ENCODE assay signal across 9 cellular contexts in genomic region chr3:50194903-50195500, GRCh38. TPM values are rescaled to one million over a fixed set of nuclear protein-coding genes. Genes with fewer than 3 reads are reported as not detected.
DNase-seq lines count a peak whose midpoint lies in the region; ATAC-seq, FAIRE-seq and TF ChIP-seq lines count a peak whose summit lies in the region.
"Had no signal": no experiment of that assay in that cellular context is flagged by ENCODE, and none has a peak within 500 bp of the region (broad histone marks: within the 10 kb centered on the region; RNA-seq: fewer than 3 reads in every experiment).

No MANE protein-coding gene starts in this region.

- peaks cover 9% of the 10 kb centered on the region for H3K4me1 ChIP-seq in psoas muscle

- peak overlapping the region; percentile 38 for H3K4me3 Mint-ChIP-seq in central memory CD8-positive, alpha-beta T cell
- H3K4me3 Mint-ChIP-seq: type B pancreatic cell had no signal

- H3K36me3 Mint-ChIP-seq in central memory CD8-positive, alpha-beta T cell (ENCODE audit: insufficient read depth) = peaks cover 4% of the 10 kb centered on the region
- H3K36me3 Mint-ChIP-seq: type B pancreatic cell had no signal

- intact Hi-C loops in psoas muscle (cut with DNase I) = loop anchor here (1.0 to 5.0 kb wide), 4 partner anchors 30 to 134 kb away; partner anchors contain the start of gene TUSC2 (in 1 of the 2)

- H3K27ac Mint-ChIP-seq in central memory CD8-positive, alpha-beta T cell (ENCODE audit: low read depth) = peak overlapping the region; percentile 68
- H3K27ac Mint-ChIP-seq: type B pancreatic cell had no signal

- H3K27me3 Mint-ChIP-seq in central memory CD8-positive, alpha-beta T cell = peaks cover 15% of the 10 kb centered on the region

- H3K9me3 Mint-ChIP-seq in central memory CD8-positive, alpha-beta T cell = no peaks in the 10 kb centered on the region
- H3K9me3 Mint-ChIP-seq: type B pancreatic cell had no signal

- no peak for FAIRE-seq in GM12892 (lab: Jason Lieb, UNC)

- peak overlapping the region; percentile 23 for H3K4me3 ChIP-seq in psoas muscle

- H3K27me3 ChIP-seq in psoas muscle (ENCODE audit: insufficient read depth in 3 of 3, low read length in 2 of 3) = peaks cover 0 to 18% (median 0%) of the 10 kb centered on the region in 3 donors

- TF ChIP-seq POLR2A in GM12892 (IDR thresholded peaks at IDR 0.05; ENCODE audit: low read depth, low read length) = no peak

- no peaks in the 10 kb centered on the region for H3K9me3 ChIP-seq in psoas muscle

- H3K36me3 ChIP-seq in psoas muscle (ENCODE audit: insufficient read depth in 1 of 2, low read depth in 1 of 2) = no peaks in the 10 kb centered on the region

- DNase-seq in GM12892 (ENCODE audit: insufficient read length) (peak; percentile 58), SK-MEL-5 (ENCODE audit: low read depth, low spot score) (peak; percentile 49), psoas muscle (no peak), NCI-H2196 treated with DMSO at 0.1 percent for 48 hours (lab: John Stamatoyannopoulos, UW; ENCODE audit: unreplicated experiment) (no peak), occipital lobe (lab: John Stamatoyannopoulos, UW) (no peak)
- no peak for DNase-seq in central memory CD8-positive, alpha-beta T cell (ENCODE audit: low spot score in 2 of 2)

- TF ChIP-seq CTCF in psoas muscle (IDR thresholded peaks at IDR 0.05) = no peak

- H3K4me1 Mint-ChIP-seq in central memory CD8-positive, alpha-beta T cell = peaks cover 6% of the 10 kb centered on the region

- peak; percentile 68 for ATAC-seq in central memory CD8-positive, alpha-beta T cell (replicated peaks; ENCODE audit: extremely low read depth, poor library complexity, severe bottlenecking)
- ATAC-seq in psoas muscle (peak; percentile 3 to 62 (median 44)), HG02610 (IDR thresholded peaks at IDR 0.05; ENCODE audit: unreplicated experiment) (no peak), HG03196 (IDR thresholded peaks at IDR 0.05; ENCODE audit: unreplicated experiment) (no peak)

- 55 to 69% (median 58%) methylated on average over 13 to 14 of the region's 14 CpGs for WGBS in psoas muscle, 3 donors

- no peak overlapping the region for H3K27ac ChIP-seq in psoas muscle

- in situ Hi-C loops in SK-MEL-5 (cut with HindIII; ENCODE audit: low pct_unique_long_range_greater_than_20kb, low sequenced_read_pairs) = no loop called here

RNA-seq across cellular contexts. Expression of gene GNAT1, which starts 3.6 kb away (rescaled TPM):
- not detected for polyA plus RNA-seq in GM12892 (2012; ENCODE audit: missing spikeins)
- not detected in 2 replicates for total RNA-seq in SK-MEL-5 (2014; rRNA removed; shearing (Covaris generic))
- polyA plus RNA-seq in SK-MEL-5 (2015; cell fraction: cytosol; rRNA removed) = not detected in 2 replicates
- polyA plus RNA-seq in SK-MEL-5 (2015; cell fraction: nucleus; rRNA removed) = not detected in 2 replicates
- total RNA-seq in psoas muscle (not detected), occipital lobe (not detected)
- polyA plus RNA-seq in psoas muscle = not detected

RNA-seq across cellular contexts. Expression of gene SLC38A3, which starts 10.1 kb away (rescaled TPM):
- not detected for polyA plus RNA-seq in GM12892 (2012; ENCODE audit: missing spikeins)
- 0.13 and 0.42 TPM in 2 replicates for total RNA-seq in SK-MEL-5 (2014; rRNA removed; shearing (Covaris generic))
- not detected in 2 replicates for polyA plus RNA-seq in SK-MEL-5 (2015; cell fraction: cytosol; rRNA removed)
- polyA plus RNA-seq in SK-MEL-5 (2015; cell fraction: nucleus; rRNA removed) = 0.22 TPM in 1 of 2 replicates, not detected in the other
- total RNA-seq in psoas muscle = 10 to 100 TPM in 1 of 4 donors, 1 to 10 TPM in 3; 1.7 to 12.7 (median 5.4) TPM
- 1 to 10 TPM in 2 of 3 donors, under 1 TPM in 1; 0.12 to 4.5 (median 1.3) TPM for polyA plus RNA-seq in psoas muscle
- 5.0 TPM for total RNA-seq in occipital lobe

RNA-seq across cellular contexts. Expression of gene SEMA3F, which starts 39.9 kb away (rescaled TPM):
- 0.42 TPM for polyA plus RNA-seq in GM12892 (2012; ENCODE audit: missing spikeins)
- 1.5 and 2.5 TPM in 2 replicates for total RNA-seq in SK-MEL-5 (2014; rRNA removed; shearing (Covaris generic))
- polyA plus RNA-seq in SK-MEL-5 (2015; cell fraction: cytosol; rRNA removed) = 6.1 and 8.6 TPM in 2 replicates
- polyA plus RNA-seq in SK-MEL-5 (2015; cell fraction: nucleus; rRNA removed) = 1.8 and 3.1 TPM in 2 replicates
- total RNA-seq in psoas muscle (10 to 100 TPM in 3 of 4 donors, 1 to 10 TPM in 1; 7.0 to 13.7 (median 12.3) TPM), occipital lobe (5.8 TPM)
- polyA plus RNA-seq in psoas muscle = 1 to 10 TPM; 4.7 to 7.6 (median 6.8) TPM

RNA-seq across cellular contexts. Expression of gene GNAI2, which starts 41.0 kb away (rescaled TPM):
- 116 TPM for polyA plus RNA-seq in GM12892 (2012; ENCODE audit: missing spikeins)
- 73.8 and 77.3 TPM in 2 replicates for total RNA-seq in SK-MEL-5 (2014; rRNA removed; shearing (Covaris generic))
- polyA plus RNA-seq in SK-MEL-5 (2015; cell fraction: cytosol; rRNA removed) = 114 and 150 TPM in 2 replicates
- polyA plus RNA-seq in SK-MEL-5 (2015; cell fraction: nucleus; rRNA removed) = 34.3 and 42.2 TPM in 2 replicates
- total RNA-seq in psoas muscle (10 to 100 TPM; 55.5 to 93.9 (median 74.8) TPM), occipital lobe (84.5 TPM)
- polyA plus RNA-seq in psoas muscle = 10 to 100 TPM; 39.4 to 57.6 (median 50.7) TPM

Comparison
In these comparisons a context has a peak if more than half of its experiments do, and no peak if none do; other contexts are left out.
1. DNase-seq: peak in GM12892 (single experiment) and SK-MEL-5 (single experiment); none in central memory CD8-positive, alpha-beta T cell (0 of 2), psoas muscle (0 of 2), NCI-H2196 treated with DMSO at 0.1 percent for 48 hours (single experiment) and occipital lobe (single experiment).
2. ATAC-seq: peak in central memory CD8-positive, alpha-beta T cell (single experiment) and psoas muscle (4 of 4); none in HG02610 (single experiment) and HG03196 (single experiment).